ENCODE assay signal across 14 cellular contexts in genomic region chr2:231378028-231378722, GRCh38. TPM values are rescaled to one million over a fixed set of nuclear protein-coding genes. Genes with fewer than 3 reads are reported as not detected.
A peak's percentile ranks its signal among the peaks of the same experiment; 100 is the strongest.
DNase-seq lines count a peak whose midpoint lies in the region; ATAC-seq lines count a peak whose summit lies in the region.
"Had no signal": no experiment of that assay in that cellular context is flagged by ENCODE, and none has a peak within 500 bp of the region (broad histone marks: within the 10 kb centered on the region; RNA-seq: fewer than 3 reads in every experiment).

No MANE protein-coding gene starts in this region.

- DNase-seq in DMS53 treated with DMSO at 0.1 percent for 48 hours (lab: John Stamatoyannopoulos, UW; ENCODE audit: unreplicated experiment) (peak; percentile 42), NCI-H510A treated with DMSO at 0.1 percent for 48 hours (lab: John Stamatoyannopoulos, UW) (peak; percentile 54), epithelial cell of prostate (ENCODE audit: low read depth, low spot score) (no peak), neuronal stem cell (ENCODE audit: low spot score) (no peak), NCI-H1417 (lab: John Stamatoyannopoulos, UW) (no peak)
- DNase-seq: activated CD4-positive, alpha-beta T cell treated with anti-CD3 and anti-CD28 coated beads, Interleukin-2, amount 10 ng/mL, durations not matched to agents 24 days and 14 days; activated T-cell treated with anti-CD3 and anti-CD28 coated beads, Interleukin-2, amount 50 U/mL, for 72 hours; amygdala; dermis blood vessel endothelial cell; NCI-H2171 treated with DMSO at 0.1 percent for 48 hours; retina had no signal

- H3K9ac ChIP-seq in neuronal stem cell (ENCODE audit: low read depth, low read length, poor library complexity) = no peak overlapping the region

- no peak overlapping the region for H2BK120ac ChIP-seq in neuronal stem cell (ENCODE audit: low read depth, low read length)

- no peaks in the 10 kb centered on the region for H3K79me1 ChIP-seq in neuronal stem cell (ENCODE audit: low read depth, low read length)

- H3K14ac ChIP-seq in neuronal stem cell (ENCODE audit: low read length) = no peak overlapping the region

- ATAC-seq in GM18868 (IDR thresholded peaks at IDR 0.05; ENCODE audit: unreplicated experiment) (no peak), GM18867 (IDR thresholded peaks at IDR 0.05; ENCODE audit: unreplicated experiment) (no peak), GM21526 (IDR thresholded peaks at IDR 0.05; ENCODE audit: low FRiP score, unreplicated experiment) (no peak)
- ATAC-seq: activated T-cell treated with anti-CD3 and anti-CD28 coated beads, Interleukin-2, amount 50 U/mL, for 72 hours had no signal

- H2BK15ac ChIP-seq in neuronal stem cell (ENCODE audit: low read length) = no peak overlapping the region

- no CpG with 5 or more reads among the region's 13 CpGs for WGBS in neuronal stem cell (ENCODE audit: extremely low coverage in 2 of 2, insufficient read length in 2 of 2, insufficient replicate concordance in 1 of 2), 2 donors

- peaks cover 3 to 10% of the 10 kb centered on the region in 2 donors for H3K4me1 ChIP-seq in neuronal stem cell (ENCODE audit: control insufficient read depth in 2 of 2, insufficient read depth in 1 of 2, low read depth in 1 of 2, low read length in 2 of 2)

- no peak overlapping the region for H3K4ac ChIP-seq in neuronal stem cell (ENCODE audit: low read length)

- no peak overlapping the region for H2AFZ ChIP-seq in neuronal stem cell (ENCODE audit: low read length)

- H3K27ac ChIP-seq in epithelial cell of prostate (peak overlapping the region; percentile 10), neuronal stem cell (replicated peaks; ENCODE audit: low read length) (no peak overlapping the region)

- H3K4me2 ChIP-seq in neuronal stem cell (ENCODE audit: insufficient read depth, low read length, poor library complexity, severe bottlenecking) = no peak overlapping the region

- H3K23ac ChIP-seq in neuronal stem cell (ENCODE audit: low read depth, low read length, poor library complexity) = peak overlapping the region; percentile 56

- no peaks in the 10 kb centered on the region for H3K36me3 ChIP-seq in neuronal stem cell (replicated peaks in 1 of 2; ENCODE audit: control insufficient read depth in 2 of 2, insufficient read depth in 2 of 2, low read length in 2 of 2)

- H3K18ac ChIP-seq in neuronal stem cell (ENCODE audit: low read length) = no peak overlapping the region

- no peak overlapping the region for H3K4me3 ChIP-seq in neuronal stem cell (ENCODE audit: low read length in 2 of 2)

- H2BK5ac ChIP-seq in neuronal stem cell (ENCODE audit: low read length) = no peak overlapping the region

- no peaks in the 10 kb centered on the region for H3K27me3 ChIP-seq in neuronal stem cell (ENCODE audit: control insufficient read depth in 3 of 3, insufficient read depth in 3 of 3, low read depth in 1 of 3, low read length in 3 of 3)

- H2BK12ac ChIP-seq in neuronal stem cell (ENCODE audit: low read length) = no peak overlapping the region

- H2AK5ac ChIP-seq in neuronal stem cell (ENCODE audit: low read depth, low read length) = no peak overlapping the region

- no peaks in the 10 kb centered on the region for H3K9me3 ChIP-seq in neuronal stem cell (replicated peaks in 1 of 2; ENCODE audit: control insufficient read depth in 2 of 2, insufficient read depth in 1 of 2, low read depth in 1 of 2, low read length in 2 of 2)

- no peak overlapping the region for H4K91ac ChIP-seq in neuronal stem cell (ENCODE audit: low read depth, low read length, poor library complexity)

- H4K8ac ChIP-seq in neuronal stem cell (ENCODE audit: low read depth, low read length) = no peak overlapping the region

RNA-seq across cellular contexts. Expression of gene B3GNT7, which starts 17.3 kb away (rescaled TPM):
- polyA plus RNA-seq in neuronal stem cell (2013, experiment 1 of 2) = 1.0 TPM
- polyA plus RNA-seq in neuronal stem cell (2013, experiment 2 of 2) = 0.84 TPM

Comparison
In these comparisons a context has a peak if more than half of its experiments do, and no peak if none do; other contexts are left out.
1. DNase-seq: peak in DMS53 treated with DMSO at 0.1 percent for 48 hours (single experiment) and NCI-H510A treated with DMSO at 0.1 percent for 48 hours (single experiment); none in epithelial cell of prostate (single experiment), neuronal stem cell (single experiment) and NCI-H1417 (0 of 3).